ENCODE assay signal across 1 cellular context in the genomic region with DNA sequence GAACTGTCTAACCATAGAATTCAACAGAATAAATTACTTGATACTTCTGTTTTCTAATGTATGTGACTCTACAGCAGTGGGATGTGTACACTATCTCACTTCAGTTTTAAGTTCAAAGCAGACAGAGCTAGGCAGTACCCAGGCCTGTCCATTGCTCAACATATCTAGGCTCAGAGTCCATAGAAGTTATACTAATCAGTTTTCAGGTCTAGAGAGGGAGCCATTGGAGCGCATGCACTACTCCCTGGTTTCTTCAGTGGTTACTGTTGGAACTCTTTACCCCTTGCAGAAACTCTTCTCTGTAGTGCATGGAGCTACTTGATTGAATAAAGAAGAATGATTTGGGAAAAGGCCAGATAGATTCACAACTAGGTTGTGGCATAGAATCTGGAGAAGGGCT.
TF ChIP-seq lines count a peak whose summit lies in the region.

No MANE protein-coding gene starts in this region.

TF ChIP-seq in HepG2, 621 proteins besides CTCF, POLR2A, EP300 and RAD21 (continued from another document):
- TF ChIP-seq, protein P1, sequence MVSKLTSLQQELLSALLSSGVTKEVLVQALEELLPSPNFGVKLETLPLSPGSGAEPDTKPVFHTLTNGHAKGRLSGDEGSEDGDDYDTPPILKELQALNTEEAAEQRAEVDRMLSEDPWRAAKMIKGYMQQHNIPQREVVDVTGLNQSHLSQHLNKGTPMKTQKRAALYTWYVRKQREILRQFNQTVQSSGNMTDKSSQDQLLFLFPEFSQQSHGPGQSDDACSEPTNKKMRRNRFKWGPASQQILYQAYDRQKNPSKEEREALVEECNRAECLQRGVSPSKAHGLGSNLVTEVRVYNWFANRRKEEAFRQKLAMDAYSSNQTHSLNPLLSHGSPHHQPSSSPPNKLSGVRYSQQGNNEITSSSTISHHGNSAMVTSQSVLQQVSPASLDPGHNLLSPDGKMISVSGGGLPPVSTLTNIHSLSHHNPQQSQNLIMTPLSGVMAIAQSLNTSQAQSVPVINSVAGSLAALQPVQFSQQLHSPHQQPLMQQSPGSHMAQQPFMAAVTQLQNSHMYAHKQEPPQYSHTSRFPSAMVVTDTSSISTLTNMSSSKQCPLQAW (CRISPR knock-in tag; IDR thresholded peaks at IDR 0.05), result no peak
- TF ChIP-seq ZKSCAN1 (IDR thresholded peaks at IDR 0.05; ENCODE audit: low read length), result no peak
- no peak for TF ChIP-seq HCFC1 (IDR thresholded peaks at IDR 0.05; ENCODE audit: low read depth, low read length)
- no peak for TF ChIP-seq ARNT (IDR thresholded peaks at IDR 0.05)
- TF ChIP-seq ZNF782 (CRISPR knock-in tag; IDR thresholded peaks at IDR 0.05; ENCODE audit: borderline replicate concordance), result no peak
- TF ChIP-seq FOSL2 (CRISPR knock-in tag; IDR thresholded peaks at IDR 0.05), result peak; percentile 26; the same call in 1 of the 2 replicates
- TF ChIP-seq, protein P2, sequence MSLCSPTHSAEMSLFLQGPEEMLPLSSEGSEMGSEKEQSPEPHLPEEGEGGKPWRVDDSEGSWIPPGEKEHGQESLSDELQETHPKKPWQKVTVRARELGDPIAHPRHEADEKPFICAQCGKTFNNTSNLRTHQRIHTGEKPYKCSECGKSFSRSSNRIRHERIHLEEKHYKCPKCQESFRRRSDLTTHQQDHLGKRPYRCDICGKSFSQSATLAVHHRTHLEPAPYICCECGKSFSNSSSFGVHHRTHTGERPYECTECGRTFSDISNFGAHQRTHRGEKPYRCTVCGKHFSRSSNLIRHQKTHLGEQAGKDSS (CRISPR knock-in tag; IDR thresholded peaks at IDR 0.05; ENCODE audit: borderline replicate concordance, low read depth), result no peak
- TF ChIP-seq FOXP1 (IDR thresholded peaks at IDR 0.05), result no peak
- no peak for TF ChIP-seq FOXP1 (CRISPR knock-in tag; IDR thresholded peaks at IDR 0.05)
- TF ChIP-seq, protein P3, sequence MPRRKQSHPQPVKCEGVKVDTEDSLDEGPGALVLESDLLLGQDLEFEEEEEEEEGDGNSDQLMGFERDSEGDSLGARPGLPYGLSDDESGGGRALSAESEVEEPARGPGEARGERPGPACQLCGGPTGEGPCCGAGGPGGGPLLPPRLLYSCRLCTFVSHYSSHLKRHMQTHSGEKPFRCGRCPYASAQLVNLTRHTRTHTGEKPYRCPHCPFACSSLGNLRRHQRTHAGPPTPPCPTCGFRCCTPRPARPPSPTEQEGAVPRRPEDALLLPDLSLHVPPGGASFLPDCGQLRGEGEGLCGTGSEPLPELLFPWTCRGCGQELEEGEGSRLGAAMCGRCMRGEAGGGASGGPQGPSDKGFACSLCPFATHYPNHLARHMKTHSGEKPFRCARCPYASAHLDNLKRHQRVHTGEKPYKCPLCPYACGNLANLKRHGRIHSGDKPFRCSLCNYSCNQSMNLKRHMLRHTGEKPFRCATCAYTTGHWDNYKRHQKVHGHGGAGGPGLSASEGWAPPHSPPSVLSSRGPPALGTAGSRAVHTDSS (CRISPR knock-in tag; conservative IDR thresholded peaks at IDR 0.05), result no peak
- peak; percentile 48; the same call in 1 of the 2 replicates for TF ChIP-seq ZNF264 (CRISPR knock-in tag; IDR thresholded peaks at IDR 0.05)
- peak; percentile 48; the same call in 1 of the 2 replicates for TF ChIP-seq TRIM24 (CRISPR knock-in tag; IDR thresholded peaks at IDR 0.05)
- peak; percentile 57; the same call in 1 of the 2 replicates for TF ChIP-seq SALL1 (CRISPR knock-in tag; IDR thresholded peaks at IDR 0.05)
- TF ChIP-seq ZNF816 (CRISPR knock-in tag; IDR thresholded peaks at IDR 0.05; ENCODE audit: borderline replicate concordance), result no peak
- TF ChIP-seq NAIF1 (CRISPR knock-in tag; IDR thresholded peaks at IDR 0.05; ENCODE audit: borderline replicate concordance), result no peak
- TF ChIP-seq IRF2 (CRISPR knock-in tag; IDR thresholded peaks at IDR 0.05), result 0 out of 2 replicates have a peak, but pooled peaks have one; percentile 30
- TF ChIP-seq ZFP1 (CRISPR knock-in tag; IDR thresholded peaks at IDR 0.05), result no peak
- TF ChIP-seq ZMAT3 (CRISPR knock-in tag; conservative IDR thresholded peaks at IDR 0.05), result no peak
- TF ChIP-seq PAF1 (CRISPR knock-in tag; IDR thresholded peaks at IDR 0.05), result no peak
- no peak for TF ChIP-seq GABPA (IDR thresholded peaks at IDR 0.05; ENCODE audit: low read depth, low read length)
- TF ChIP-seq GABPA (CRISPR knock-in tag; IDR thresholded peaks at IDR 0.05; ENCODE audit: low read depth), result no peak
- no peak for TF ChIP-seq ZNF432 (CRISPR knock-in tag; IDR thresholded peaks at IDR 0.05; ENCODE audit: borderline replicate concordance)
- TF ChIP-seq RFX5 (IDR thresholded peaks at IDR 0.05; ENCODE audit: low read depth, low read length), result no peak
- TF ChIP-seq ZSCAN9 (CRISPR knock-in tag; IDR thresholded peaks at IDR 0.05; ENCODE audit: borderline replicate concordance), result no peak
- TF ChIP-seq MIXL1 (CRISPR knock-in tag; IDR thresholded peaks at IDR 0.05), result peak; percentile 66
- TF ChIP-seq CREB1 (IDR thresholded peaks at IDR 0.05), result no peak
- peak; percentile 42; the same call in 1 of the 2 replicates for TF ChIP-seq CREB1 (CRISPR knock-in tag; IDR thresholded peaks at IDR 0.05)
- no peak for TF ChIP-seq ZNF337 (CRISPR knock-in tag; IDR thresholded peaks at IDR 0.05; ENCODE audit: borderline replicate concordance, low read depth)
- no peak for TF ChIP-seq TAF15 (IDR thresholded peaks at IDR 0.05; ENCODE audit: low read depth, low read length, poor library complexity, severe bottlenecking)
- TF ChIP-seq ZZZ3 (CRISPR knock-in tag; IDR thresholded peaks at IDR 0.05; ENCODE audit: borderline replicate concordance), result no peak
- peak; percentile 74; the same call in 1 of the 2 replicates for TF ChIP-seq EHMT2 (IDR thresholded peaks at IDR 0.05; ENCODE audit: borderline replicate concordance, low read depth, low read length)
- TF ChIP-seq RORA (CRISPR knock-in tag; IDR thresholded peaks at IDR 0.05), result no peak
